In the genomic region with DNA sequence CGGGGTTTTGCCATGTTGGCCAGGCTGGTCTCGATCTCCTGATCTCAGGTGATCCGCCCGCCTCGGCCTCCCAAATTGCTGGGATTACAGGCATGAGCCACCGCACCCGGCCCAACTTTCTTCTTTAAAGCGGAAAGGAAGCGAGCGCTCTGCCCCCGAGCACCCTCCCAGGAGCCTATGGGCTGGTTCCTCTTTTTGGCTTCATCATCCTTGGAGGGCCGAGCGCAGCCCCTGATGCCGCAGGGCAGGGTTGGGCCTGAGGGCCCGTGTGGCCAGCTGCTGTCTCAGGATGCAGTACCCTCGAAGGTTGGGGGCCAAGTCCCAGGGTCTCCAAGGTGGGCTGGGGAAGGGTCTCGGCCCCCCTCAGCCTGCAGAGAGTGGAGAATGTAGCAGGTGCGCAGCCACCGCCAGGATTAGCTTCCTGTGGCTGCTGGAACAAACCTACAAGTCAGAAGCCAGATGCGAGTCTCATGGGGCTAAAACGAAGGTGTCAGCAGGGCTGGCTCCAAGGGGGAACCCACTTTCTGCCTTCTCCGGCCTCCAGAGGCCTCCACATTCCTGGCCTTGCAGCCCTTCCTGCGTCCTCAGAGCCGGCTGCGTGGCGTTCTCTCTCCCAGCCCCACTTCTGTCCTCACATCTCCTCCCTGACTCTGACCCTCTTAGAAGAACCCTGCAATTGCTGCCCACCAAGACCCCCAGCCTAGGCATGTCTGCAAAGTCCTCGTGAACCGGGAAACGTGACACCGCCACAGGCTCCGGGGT, we compare ENCODE assay signal across 14 cellular contexts. TPM values are rescaled to one million over a fixed set of nuclear protein-coding genes. Genes with fewer than 3 reads are reported as not detected.
DNase-seq lines count a peak whose midpoint lies in the region; ATAC-seq and TF ChIP-seq lines count a peak whose summit lies in the region.
"Had no signal": no experiment of that assay in that cellular context is flagged by ENCODE, and none has a peak within 500 bp of the region (broad histone marks: within the 10 kb centered on the region; RNA-seq: fewer than 3 reads in every experiment).

No MANE protein-coding gene starts in this region.

- CTCF ChIA-PET in OCI-LY7 (lab: Charles Lee; ENCODE audit: unreplicated experiment): interaction anchor here (0.6 kb wide), 1 partner anchor 57 kb away, joined by 3 read pairs; no protein-coding TSS in a partner anchor

- intact Hi-C loops in OCI-LY7 (cut with micrococcal nuclease; ENCODE audit: unreplicated experiment): no loop called here

- H3K9me2 ChIP-seq in OCI-LY7 (ENCODE audit: insufficient read depth, low read length) (no peaks in the 10 kb centered on the region), hepatocyte (replicated peaks; ENCODE audit: insufficient read depth) (no peaks in the 10 kb centered on the region)

- H3K27ac ChIP-seq in OCI-LY7 (ENCODE audit: low read depth, low read length, poor library complexity, severe bottlenecking) (peak overlapping the region; percentile 21), hepatocyte (no peak overlapping the region)

- H2AFZ ChIP-seq in OCI-LY7 (ENCODE audit: low read length) (no peak overlapping the region), hepatocyte (no peak overlapping the region)

- in situ Hi-C loops in G401 (cut with HindIII; ENCODE audit: low sequenced_read_pairs): no loop called here

- H3K4me2 ChIP-seq in OCI-LY7 (ENCODE audit: low read length): peak overlapping the region; percentile 58
- H3K4me2 ChIP-seq in hepatocyte: no peak overlapping the region
- H3K4me2 ChIP-seq: smooth muscle cell had no signal

- POLR2A ChIA-PET in OCI-LY7 (lab: Charles Lee): no interaction called here

- H3K27ac Mint-ChIP-seq in memory B cell: no peak overlapping the region

- ATAC-seq in GM19023 (IDR thresholded peaks at IDR 0.05; ENCODE audit: unreplicated experiment) (peak; percentile 52), memory B cell (ENCODE audit: low read depth) (peak; percentile 65)

- peaks cover 14% of the 10 kb centered on the region for H3K4me1 ChIP-seq in OCI-LY7 (ENCODE audit: insufficient read depth, low read length, poor library complexity, severe bottlenecking)
- no peaks in the 10 kb centered on the region for H3K4me1 ChIP-seq in hepatocyte (ENCODE audit: insufficient read depth)
- H3K4me1 ChIP-seq: BE2C had no signal

- BruUV-seq in OCI-LY7 (replicated peaks; lab: Mats Ljungman, UMichigan): no TSS peak

- peaks cover 19% of the 10 kb centered on the region for H3K4me1 Mint-ChIP-seq in memory B cell

- H3K9me3 ChIP-seq in OCI-LY7 (ENCODE audit: low read length) (no peaks in the 10 kb centered on the region), hepatocyte (ENCODE audit: low read depth) (no peaks in the 10 kb centered on the region)
- H3K9me3 ChIP-seq: BE2C had no signal

- no peak for TF ChIP-seq CTCF in OCI-LY7 (conservative IDR thresholded peaks at IDR 0.05; ENCODE audit: low read length)
- TF ChIP-seq CTCF in hepatocyte (IDR thresholded peaks at IDR 0.05; ENCODE audit: poor library complexity): no peak

- DNase-seq in CD1c-positive myeloid dendritic cell (ENCODE audit: extremely low spot score) (peak; percentile 79), OCI-LY7 (ENCODE audit: low spot score) (peak; percentile 66), memory B cell (ENCODE audit: low spot score in 2 of 2) (no peak), hepatocyte (ENCODE audit: low spot score) (no peak), NCI-H748 treated with DMSO at 0.1 percent for 48 hours (lab: John Stamatoyannopoulos, UW) (no peak), G401 (ENCODE audit: low spot score) (no peak)
- DNase-seq in stimulated activated CD4-positive, alpha-beta T cell treated with anti-CD3 and anti-CD28 coated beads, Interleukin-15, amount 100 ng/mL, for 24 hours: no peak
- DNase-seq: activated CD4-positive, CD25-positive, alpha-beta regulatory T cell treated with anti-CD3 and anti-CD28 coated beads, Interleukin-2, amount 50 U/mL, for 72 hours; central memory CD4-positive, alpha-beta T cell; GOT3; NCI-H1436 treated with DMSO at 0.1 percent for 48 hours had no signal

- 93% methylated on average over 28 of the region's 31 CpGs for WGBS in hepatocyte (ENCODE audit: low lambda C conversion rate, missing lambda C conversion rate)

- H3K79me2 ChIP-seq in OCI-LY7 (ENCODE audit: insufficient read depth, low read depth, low read length) (no peaks in the 10 kb centered on the region), hepatocyte (no peaks in the 10 kb centered on the region)

- H3K4me3 Mint-ChIP-seq in memory B cell: peak overlapping the region; percentile 32

- H3K9me3 Mint-ChIP-seq in memory B cell: no peaks in the 10 kb centered on the region

- H3K27me3 ChIP-seq in hepatocyte: peaks cover 11% of the 10 kb centered on the region

- H3K36me3 ChIP-seq in OCI-LY7 (ENCODE audit: insufficient read depth, low read length): no peaks in the 10 kb centered on the region
- no peaks in the 10 kb centered on the region for H3K36me3 ChIP-seq in hepatocyte (replicated peaks; ENCODE audit: insufficient read depth, low read depth)
- H3K36me3 ChIP-seq: BE2C had no signal

- H3K36me3 Mint-ChIP-seq in memory B cell: no peaks in the 10 kb centered on the region

- H3K4me3 ChIP-seq in OCI-LY7 (ENCODE audit: low read depth, low read length, poor library complexity, severe bottlenecking) (no peak overlapping the region), hepatocyte (no peak overlapping the region)
- H3K4me3 ChIP-seq: smooth muscle cell had no signal

- peaks cover 14% of the 10 kb centered on the region for H3K27me3 Mint-ChIP-seq in memory B cell

- H4K20me1 ChIP-seq in OCI-LY7 (ENCODE audit: insufficient read depth, low read length): no peaks in the 10 kb centered on the region
- no peaks in the 10 kb centered on the region for H4K20me1 ChIP-seq in hepatocyte (ENCODE audit: insufficient read depth, poor library complexity, severe bottlenecking)

RNA-seq across cellular contexts. Expression of a gene that starts 2.9 kb away (rescaled TPM):
- total RNA-seq in OCI-LY7 (2014; rRNA removed; shearing (Covaris generic)): not detected in 2 replicates
- not detected in 2 replicates for total RNA-seq in OCI-LY7 (2022)
- 0.60 and 2.1 TPM in 2 replicates for total RNA-seq in hepatocyte
- polyA plus RNA-seq in hepatocyte: 0.44 and 1.2 TPM in 2 replicates
- 0.62 and 1.4 TPM in 2 replicates for total RNA-seq in G401 (2014; rRNA removed; shearing (Covaris generic))

RNA-seq across cellular contexts. Expression of a gene that starts 12.3 kb away (rescaled TPM):
- 111 and 126 TPM in 2 replicates for total RNA-seq in OCI-LY7 (2014; rRNA removed; shearing (Covaris generic))
- total RNA-seq in OCI-LY7 (2022) (119 and 128 TPM in 2 replicates), hepatocyte (25.4 and 25.9 TPM in 2 replicates)
- 62.3 and 70.5 TPM in 2 replicates for polyA plus RNA-seq in hepatocyte
- 73.9 and 83.5 TPM in 2 replicates for total RNA-seq in G401 (2014; rRNA removed; shearing (Covaris generic))

RNA-seq across cellular contexts. Expression of a gene that starts 27.4 kb away (rescaled TPM):
- 43.7 and 44.2 TPM in 2 replicates for total RNA-seq in OCI-LY7 (2014; rRNA removed; shearing (Covaris generic))
- total RNA-seq in OCI-LY7 (2022) (34.0 and 40.2 TPM in 2 replicates), hepatocyte (27.3 and 31.6 TPM in 2 replicates)
- polyA plus RNA-seq in hepatocyte: 35.2 and 37.7 TPM in 2 replicates
- 25.5 and 40.7 TPM in 2 replicates for total RNA-seq in G401 (2014; rRNA removed; shearing (Covaris generic))

Comparison
In these comparisons a context has a peak if more than half of its experiments do, and no peak if none do; other contexts are left out.
1. DNase-seq: peak in CD1c-positive myeloid dendritic cell (single experiment) and OCI-LY7 (single experiment); none in memory B cell (0 of 2), hepatocyte (single experiment), NCI-H748 treated with DMSO at 0.1 percent for 48 hours (single experiment), G401 (single experiment) and stimulated activated CD4-positive, alpha-beta T cell treated with anti-CD3 and anti-CD28 coated beads, Interleukin-15, amount 100 ng/mL, for 24 hours (single experiment).